ENCODE assay signal across 11 cellular contexts in genomic region chr1:107963009-107963408, GRCh38. TPM values are rescaled to one million over a fixed set of nuclear protein-coding genes. Genes with fewer than 3 reads are reported as not detected.
DNase-seq lines count a peak whose midpoint lies in the region; ATAC-seq, FAIRE-seq and TF ChIP-seq lines count a peak whose summit lies in the region.
"Had no signal": no experiment of that assay in that cellular context is flagged by ENCODE, and none has a peak within 500 bp of the region (broad histone marks: within the 10 kb centered on the region; RNA-seq: fewer than 3 reads in every experiment).

No MANE protein-coding gene starts in this region.

- no peaks in the 10 kb centered on the region for H3K79me2 ChIP-seq in HepG2 (ENCODE audit: insufficient read depth, low read length)

- no peaks in the 10 kb centered on the region for H4K20me1 ChIP-seq in HepG2 (ENCODE audit: insufficient read depth, low read length)

- H3K27me3 Mint-ChIP-seq in activated CD4-positive, alpha-beta memory T cell treated with anti-CD3 and anti-CD28 coated beads for 36 hours = peaks cover 10% of the 10 kb centered on the region

- H3K36me3 ChIP-seq in liver (ENCODE audit: control insufficient read depth in 4 of 4, insufficient read depth in 3 of 4, low read depth in 1 of 4, low read length in 3 of 4) (peaks cover 0 to 1% (median 0%) of the 10 kb centered on the region in 4 donors), HepG2 (replicated peaks in 1 of 2; ENCODE audit: control insufficient read depth in 1 of 2, insufficient read depth in 2 of 2, low read length in 2 of 2) (no peaks in the 10 kb centered on the region), mesodermal cell (ENCODE audit: control insufficient read depth, insufficient read depth, low read length) (no peaks in the 10 kb centered on the region)
- H3K36me3 ChIP-seq: esophagus squamous epithelium had no signal

- TF ChIP-seq CTCF in liver (IDR thresholded peaks at IDR 0.05; ENCODE audit: low read depth, low read length, missing input control) = no peak
- no peak for TF ChIP-seq CTCF in HepG2 (CRISPR knock-in tag; IDR thresholded peaks at IDR 0.05)

- BruUV-seq in HepG2 (replicated peaks; lab: Mats Ljungman, UMichigan) = no TSS peak

- H3K9me3 ChIP-seq in liver (ENCODE audit: control insufficient read depth in 4 of 4, low read length in 3 of 4) (no peaks in the 10 kb centered on the region), HepG2 (ENCODE audit: low read length) (no peaks in the 10 kb centered on the region), mesodermal cell (ENCODE audit: control insufficient read depth, low read length) (no peaks in the 10 kb centered on the region)
- H3K9me3 ChIP-seq: esophagus squamous epithelium had no signal

- in situ Hi-C loops in HepG2 (cut with HindIII; ENCODE audit: extremely low pct_ligation_motif_present, low pct_unique_long_range_greater_than_20kb) = no loop called here

- H3K27me3 ChIP-seq in liver (ENCODE audit: control insufficient read depth in 4 of 4, insufficient read depth in 4 of 4, low read length in 3 of 4) (no peaks in the 10 kb centered on the region), HepG2 (ENCODE audit: control insufficient read depth in 1 of 2, insufficient read depth in 2 of 2, low read length in 2 of 2) (peaks cover 6 to 26% of the 10 kb centered on the region in 2 experiments)

- no peak for TF ChIP-seq POLR2A in HepG2 (IDR thresholded peaks at IDR 0.05; ENCODE audit: insufficient read depth in 1 of 2, low read depth in 2 of 2, low read length in 2 of 2)

- H2AFZ ChIP-seq in HepG2 (ENCODE audit: low read length) = no peak overlapping the region

- no peak for ATAC-seq in HepG2
- no peak for ATAC-seq in HG03565 (IDR thresholded peaks at IDR 0.05; ENCODE audit: unreplicated experiment)

- CTCF ChIA-PET in HepG2 (lab: Yijun Ruan, JAX; ENCODE audit: low intra/inter-chr PET ratio, low total read pairs) = no interaction called here
- CTCF ChIA-PET in activated CD4-positive, alpha-beta memory T cell treated with anti-CD3 and anti-CD28 coated beads for 36 hours (lab: Charles Lee) = interaction anchor here (0.7 to 4.1 kb wide), 4 partner anchors 27 to 180 kb away, joined by 3 to 20 read pairs (median 16); no protein-coding TSS in a partner anchor

- peak overlapping the region; percentile 86 for H3K4me3 Mint-ChIP-seq in activated CD4-positive, alpha-beta memory T cell treated with anti-CD3 and anti-CD28 coated beads for 36 hours

- WGBS in liver = 27% methylated on average over 5 of the region's 5 CpGs
- 3% methylated on average over 5 of the region's 5 CpGs for WGBS in HepG2 (ENCODE audit: low lambda C conversion rate)
- 83 to 97% methylated on average over 3 of the region's 5 CpGs for whole genome bisulfite sequencing in mesodermal cell (ENCODE audit: insufficient coverage in 2 of 2), 2 experiments

- peak overlapping the region; percentile 54 for H3K9ac ChIP-seq in liver (ENCODE audit: low read depth in 1 of 2, low read length in 2 of 2)
- no peak overlapping the region for H3K9ac ChIP-seq in HepG2 (ENCODE audit: insufficient read depth, low read depth, low read length)

- intact Hi-C loops in HepG2 (cut with micrococcal nuclease; ENCODE audit: unreplicated experiment) = no loop called here
- intact Hi-C loops in activated CD4-positive, alpha-beta memory T cell treated with anti-CD3 and anti-CD28 coated beads for 36 hours (cut with micrococcal nuclease) = loop anchor here (1.0 to 5.0 kb wide), 7 partner anchors 13 to 176 kb away; no protein-coding TSS in a partner anchor

- H3K27ac ChIP-seq in liver (ENCODE audit: low read depth in 1 of 2, low read length in 2 of 2) (peak overlapping the region; percentile 30 to 86), HepG2 (ENCODE audit: extremely low read length, insufficient read depth, low read length) (no peak overlapping the region), mesodermal cell (ENCODE audit: low read depth, low read length, severe bottlenecking) (no peak overlapping the region)
- H3K27ac ChIP-seq: SK-N-MC had no signal

- DNase-seq in HepG2 (ENCODE audit: low spot score) (no peak), NCI-H1436 (lab: John Stamatoyannopoulos, UW) (no peak), NCI-H82 treated with DMSO at 0.1 percent for 48 hours (lab: John Stamatoyannopoulos, UW; ENCODE audit: unreplicated experiment) (no peak)
- no peak for DNase-seq in activated CD4-positive, alpha-beta memory T cell treated with anti-CD3 and anti-CD28 coated beads for 36 hours
- no peak for DNase-seq in central memory CD4-positive, alpha-beta T cell
- DNase-seq: esophagus squamous epithelium had no signal

- TF ChIP-seq EP300 in HepG2 (IDR thresholded peaks at IDR 0.05; ENCODE audit: low read depth in 2 of 2, low read length in 2 of 2) (no peak), HepG2 (CRISPR knock-in tag; IDR thresholded peaks at IDR 0.05; ENCODE audit: borderline replicate concordance) (no peak)

- TF ChIP-seq RAD21 in liver (IDR thresholded peaks at IDR 0.05) = peak in 1 of 2 donors; percentile 20
- TF ChIP-seq RAD21 in HepG2 (CRISPR knock-in tag; IDR thresholded peaks at IDR 0.05) = no peak

- H3K36me3 Mint-ChIP-seq in activated CD4-positive, alpha-beta memory T cell treated with anti-CD3 and anti-CD28 coated beads for 36 hours = no peaks in the 10 kb centered on the region

- POLR2A ChIA-PET in HepG2 (lab: Yijun Ruan, JAX) = no interaction called here
- POLR2A ChIA-PET in activated CD4-positive, alpha-beta memory T cell treated with anti-CD3 and anti-CD28 coated beads for 36 hours (lab: Charles Lee) = interaction anchor here (2.3 kb wide), 1 partner anchor 26 kb away, joined by 10 read pairs; no protein-coding TSS in a partner anchor

- no peak overlapping the region for H3K4me2 ChIP-seq in HepG2 (ENCODE audit: low read depth, low read length)

- H3K4me1 Mint-ChIP-seq in activated CD4-positive, alpha-beta memory T cell treated with anti-CD3 and anti-CD28 coated beads for 36 hours (ENCODE audit: low read depth) = peaks cover 27% of the 10 kb centered on the region

- H3K4me3 ChIP-seq in liver (ENCODE audit: low read depth in 1 of 3, low read length in 3 of 3) = peak overlapping the region in 1 of 3 donors; percentile 60
- H3K4me3 ChIP-seq in HepG2 (replicated peaks in 1 of 3; ENCODE audit: insufficient read depth in 1 of 3, low read depth in 2 of 3, low read length in 3 of 3) = no peak overlapping the region
- peak overlapping the region; percentile 48 for H3K4me3 ChIP-seq in mesodermal cell (ENCODE audit: extremely low read depth, insufficient read depth, low read length, poor library complexity, severe bottlenecking)
- H3K4me3 ChIP-seq: SK-N-MC had no signal

- peak overlapping the region; percentile 92 for H3K27ac Mint-ChIP-seq in activated CD4-positive, alpha-beta memory T cell treated with anti-CD3 and anti-CD28 coated beads for 36 hours

- H3K9me3 Mint-ChIP-seq in activated CD4-positive, alpha-beta memory T cell treated with anti-CD3 and anti-CD28 coated beads for 36 hours = no peaks in the 10 kb centered on the region

- no peak for FAIRE-seq in HepG2 (lab: Jason Lieb, UNC)
- FAIRE-seq: D721Med had no signal

- peaks cover 0 to 14% (median 4%) of the 10 kb centered on the region in 4 donors for H3K4me1 ChIP-seq in liver (ENCODE audit: control insufficient read depth in 4 of 4, insufficient read depth in 4 of 4, low read length in 3 of 4)
- H3K4me1 ChIP-seq in HepG2 (ENCODE audit: insufficient read depth, low read length) = peaks cover 18% of the 10 kb centered on the region; the same call in 1 of the 2 replicates
- H3K4me1 ChIP-seq in mesodermal cell (ENCODE audit: control insufficient read depth, insufficient read depth, low read length, poor library complexity, severe bottlenecking) = peaks cover 7% of the 10 kb centered on the region

TF ChIP-seq in liver, 16 proteins besides CTCF, POLR2A, EP300 and RAD21 (continues in another document):
- TF ChIP-seq HNF4A (conservative IDR thresholded peaks at IDR 0.05) = no peak

TF ChIP-seq in HepG2, 621 proteins besides CTCF, POLR2A, EP300 and RAD21 (continues in another document):
- TF ChIP-seq ZMAT5 (CRISPR knock-in tag; IDR thresholded peaks at IDR 0.05; ENCODE audit: borderline replicate concordance, low read depth) (no peak), SP5 (CRISPR knock-in tag; IDR thresholded peaks at IDR 0.05; ENCODE audit: borderline replicate concordance, low read depth) (no peak)

RNA-seq across cellular contexts. Expression of gene VAV3, which starts 2.0 kb away (rescaled TPM):
- total RNA-seq in liver (1 to 10 TPM; 4.7 to 4.8 TPM), HepG2 (2016; rRNA removed; fragmentation: Illumina TruSeq; extraction: Trizol) (29.8 and 40.0 TPM in 2 replicates)
- polyA plus RNA-seq in liver (under 1 TPM; 0.46 to 0.80 TPM), HepG2 (2011; rRNA removed) (12.5 and 15.9 TPM in 2 replicates)
- total RNA-seq in HepG2 (2016; cell fraction: cytosol; rRNA removed; fragmentation: Illumina TruSeq; extraction: Trizol; ENCODE audit: low read depth) = 4.8 and 5.4 TPM in 2 replicates
- 27.5 and 39.5 TPM in 2 replicates for total RNA-seq in HepG2 (2016; cell fraction: insoluble cytoplasmic fraction; rRNA removed; fragmentation: Illumina TruSeq; extraction: Trizol)
- 8.4 and 10.2 TPM in 2 replicates for total RNA-seq in HepG2 (2016; cell fraction: membrane; rRNA removed; fragmentation: Illumina TruSeq; extraction: Trizol)
- 27.7 and 39.2 TPM in 2 replicates for total RNA-seq in HepG2 (2016; cell fraction: nucleus; rRNA removed; fragmentation: Illumina TruSeq; extraction: Trizol)
- polyA plus RNA-seq in HepG2 (2011; cell fraction: cytosol; rRNA removed) = 7.3 and 9.0 TPM in 2 replicates
- 6.5 and 8.6 TPM in 2 replicates for polyA plus RNA-seq in HepG2 (2011; cell fraction: nucleus; rRNA removed)
- polyA plus RNA-seq in HepG2 (2012) = 9.3 and 16.0 TPM in 2 replicates
- 0.67 and 0.69 TPM in 2 replicates for polyA plus RNA-seq in HepG2 (2016; cell fraction: cytosol; fragmentation: Illumina TruSeq; extraction: Trizol; ENCODE audit: low read depth)
- polyA plus RNA-seq in HepG2 (2016; cell fraction: insoluble cytoplasmic fraction; fragmentation: Illumina TruSeq; extraction: Trizol; ENCODE audit: low read depth) = 20.8 and 22.8 TPM in 2 replicates
- 2.4 and 2.6 TPM in 2 replicates for polyA plus RNA-seq in HepG2 (2016; cell fraction: membrane; fragmentation: Illumina TruSeq; extraction: Trizol; ENCODE audit: low read depth)
- 12.0 and 14.9 TPM in 2 replicates for polyA plus RNA-seq in HepG2 (2016; cell fraction: nucleus; fragmentation: Illumina TruSeq; extraction: Trizol; ENCODE audit: insufficient read depth, low read depth)
- polyA minus RNA-seq in HepG2 (2011; rRNA and poly(A)+ RNA removed; ENCODE audit: low replicate concordance) = 8.6 and 13.0 TPM in 2 replicates
- 8.8 and 13.8 TPM in 2 replicates for polyA minus RNA-seq in HepG2 (2011; cell fraction: cytosol; rRNA and poly(A)+ RNA removed)
- 52.5 and 60.0 TPM in 2 replicates for polyA minus RNA-seq in HepG2 (2011; cell fraction: nucleus; rRNA and poly(A)+ RNA removed)
- 1 to 10 TPM; 2.3 to 3.3 TPM for total RNA-seq in activated CD4-positive, alpha-beta memory T cell treated with anti-CD3 and anti-CD28 coated beads for 36 hours
- 11.2 TPM for polyA plus RNA-seq in mesodermal cell (2013, experiment 1 of 2)
- polyA plus RNA-seq in mesodermal cell (2013, experiment 2 of 2) = 10.6 TPM

Comparison
In these comparisons a context has a peak if more than half of its experiments do, and no peak if none do; other contexts are left out.
1. H3K27ac ChIP-seq: peak in liver (2 of 2); none in HepG2 (single experiment) and mesodermal cell (single experiment).